ENCODE assay signal across 19 cellular contexts in genomic region chr4:19823781-19824180, GRCh38.
"Had no signal": no experiment of that assay in that cellular context is flagged by ENCODE, and none has a peak within 500 bp of the region (broad histone marks: within the 10 kb centered on the region; RNA-seq: fewer than 3 reads in every experiment).

No MANE protein-coding gene starts in this region.

- H3K27me3 Mint-ChIP-seq: naive thymus-derived CD4-positive, alpha-beta T cell had no signal

- H3K9me3 Mint-ChIP-seq: nephron progenitor cell had no signal

- ATAC-seq: heart left ventricle; left colon; naive thymus-derived CD4-positive, alpha-beta T cell; stimulated activated naive CD8-positive, alpha-beta T cell treated with anti-CD3 and anti-CD28 coated beads, Interleukin-15, Interleukin-2, amounts not matched to agents 100 U/mL and 50 U/mL, for 24 hours had no signal

- H3K27ac ChIP-seq: colonic mucosa, esophagus squamous epithelium, heart left ventricle, parathyroid adenoma, right atrium auricular region, sigmoid colon, skin epidermis, suprapubic skin, thyroid gland had no signal

- H3K4me3 Mint-ChIP-seq: naive thymus-derived CD4-positive, alpha-beta T cell; nephron progenitor cell; type B pancreatic cell had no signal

- H3K4me3 ChIP-seq: colonic mucosa, esophagus squamous epithelium, heart left ventricle, right atrium auricular region, sigmoid colon, skin epidermis, suprapubic skin, thyroid gland had no signal

- H3K36me3 ChIP-seq: colonic mucosa, esophagus squamous epithelium, heart left ventricle, right atrium auricular region, sigmoid colon, suprapubic skin, thyroid gland had no signal

- H3K4me1 ChIP-seq: colonic mucosa, esophagus squamous epithelium, parathyroid adenoma, right atrium auricular region, sigmoid colon, suprapubic skin, thyroid gland had no signal

- H3K36me3 Mint-ChIP-seq: naive thymus-derived CD4-positive, alpha-beta T cell; type B pancreatic cell had no signal

- H3K9me3 ChIP-seq: colonic mucosa, esophagus squamous epithelium, heart left ventricle, right atrium auricular region, sigmoid colon, suprapubic skin, thyroid gland had no signal

- H3K4me1 Mint-ChIP-seq: naive thymus-derived CD4-positive, alpha-beta T cell had no signal

- H3K27ac Mint-ChIP-seq: naive thymus-derived CD4-positive, alpha-beta T cell; nephron progenitor cell; type B pancreatic cell had no signal

- DNase-seq: colonic mucosa; dermis blood vessel endothelial cell; esophagus squamous epithelium; foreskin melanocyte; heart left ventricle; hippocampal formation; left colon; mammary epithelial cell; naive thymus-derived CD4-positive, alpha-beta T cell; nephron progenitor cell; sigmoid colon; stimulated activated CD4-positive, alpha-beta T cell treated with anti-CD3 and anti-CD28 coated beads, Interleukin-12 subunit alpha, Interleukin-12 subunit beta, amount 100 ng/mL, for 4 hours; stimulated activated naive CD8-positive, alpha-beta T cell treated with anti-CD3 and anti-CD28 coated beads, Interleukin-15, Interleukin-2, amounts not matched to agents 100 U/mL and 50 U/mL, for 24 hours; thyroid gland had no signal
